12 cellular contexts compared by ENCODE assay signal in the genomic region with DNA sequence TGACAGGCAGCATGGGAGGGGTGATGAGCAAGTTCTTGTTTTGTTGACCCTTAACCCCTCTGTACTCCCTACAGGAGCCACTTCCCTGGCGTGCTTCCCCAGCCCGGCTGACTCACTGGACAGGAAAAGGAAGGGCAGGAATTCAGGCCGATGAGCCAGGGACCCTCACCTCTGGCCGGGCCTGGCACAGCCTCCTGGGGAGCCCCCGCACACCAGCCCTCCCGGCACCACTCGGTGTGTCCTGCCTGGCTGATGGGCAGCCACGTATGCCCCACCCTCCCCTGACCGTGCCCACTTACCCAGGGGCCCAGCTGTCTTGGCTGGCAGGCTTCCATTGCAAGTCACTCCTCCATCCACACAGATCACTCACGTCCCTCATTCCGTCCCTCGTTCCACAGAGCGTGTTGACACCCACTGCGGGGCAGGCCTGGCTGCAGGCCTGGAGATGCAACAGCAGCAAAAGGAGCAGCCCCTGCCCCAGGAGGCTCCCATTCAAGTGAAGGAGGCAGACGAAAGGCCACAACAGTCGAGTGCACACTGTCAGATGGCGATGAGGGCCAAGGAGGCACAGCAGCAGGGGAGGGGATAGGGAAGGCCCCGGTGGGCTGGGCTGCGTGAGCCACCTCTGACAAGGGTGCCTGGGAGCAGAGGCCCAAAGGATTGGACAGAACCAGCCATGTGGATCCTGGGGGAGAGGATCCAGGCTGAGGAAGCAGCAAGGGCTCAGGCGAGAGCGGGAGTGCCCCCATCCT. TPM values are rescaled to one million over a fixed set of nuclear protein-coding genes. Genes with fewer than 3 reads are reported as not detected.
A peak's percentile ranks its signal among the peaks of the same experiment; 100 is the strongest.
DNase-seq lines count a peak whose midpoint lies in the region; ATAC-seq, FAIRE-seq and TF ChIP-seq lines count a peak whose summit lies in the region.
"Had no signal": no experiment of that assay in that cellular context is flagged by ENCODE, and none has a peak within 500 bp of the region (broad histone marks: within the 10 kb centered on the region; RNA-seq: fewer than 3 reads in every experiment).

No MANE protein-coding gene starts in this region.

- intact Hi-C loops in CD4-positive, alpha-beta T cell (cut with DNase I, micrococcal nuclease), result no loop called here

- H3K4me1 Mint-ChIP-seq in astrocyte (ENCODE audit: low read depth, unreplicated experiment), result peaks cover 31% of the 10 kb centered on the region
- no peaks in the 10 kb centered on the region for H3K4me1 Mint-ChIP-seq in CD4-positive, alpha-beta T cell (ENCODE audit: low read depth)

- H3K9me3 ChIP-seq in astrocyte (ENCODE audit: insufficient read depth, low read depth, low read length), result no peaks in the 10 kb centered on the region
- H3K9me3 ChIP-seq in skeletal muscle tissue (ENCODE audit: control insufficient read depth in 3 of 3, low read length in 3 of 3), result no peaks in the 10 kb centered on the region
- no peaks in the 10 kb centered on the region for H3K9me3 ChIP-seq in CD4-positive, alpha-beta T cell (ENCODE audit: control insufficient read depth, low read length)

- TF ChIP-seq POLR2A in H54 (IDR thresholded peaks at IDR 0.05; ENCODE audit: low read depth, low read length), result no peak; the same call in 1 of the 2 replicates

- DNase-seq in H54 (ENCODE audit: insufficient read length, low spot score) (peak; percentile 77), astrocyte (ENCODE audit: low read depth) (peak; percentile 61), hepatic stellate cell (ENCODE audit: low spot score) (peak; percentile 77), NCI-H128 (lab: John Stamatoyannopoulos, UW; ENCODE audit: unreplicated experiment) (no peak), globus pallidus (ENCODE audit: low spot score) (no peak)
- DNase-seq in CD4-positive, alpha-beta T cell, result no peak
- DNase-seq: activated CD4-positive, alpha-beta T cell treated with anti-CD3 and anti-CD28 coated beads for 1 hour; effector memory CD8-positive, alpha-beta T cell; GF-D8; NCI-H1436 had no signal

- no peak overlapping the region for H3K4me3 ChIP-seq in astrocyte (ENCODE audit: insufficient read depth, low read depth, low read length)
- no peak overlapping the region for H3K4me3 ChIP-seq in skeletal muscle tissue (ENCODE audit: low read length in 3 of 3)

- H2AFZ ChIP-seq in astrocyte (ENCODE audit: low read depth, low read length), result peak overlapping the region; percentile 72

- no peaks in the 10 kb centered on the region for H3K36me3 Mint-ChIP-seq in astrocyte (ENCODE audit: low read depth, unreplicated experiment)
- H3K36me3 Mint-ChIP-seq in CD4-positive, alpha-beta T cell (ENCODE audit: low read depth), result no peaks in the 10 kb centered on the region

- H3K27me3 ChIP-seq in astrocyte (ENCODE audit: insufficient read depth, low read length), result no peaks in the 10 kb centered on the region
- peaks cover 0 to 4% (median 0%) of the 10 kb centered on the region in 3 donors for H3K27me3 ChIP-seq in skeletal muscle tissue (ENCODE audit: control insufficient read depth in 3 of 3, insufficient read depth in 3 of 3, low read length in 3 of 3)
- peaks cover 4% of the 10 kb centered on the region for H3K27me3 ChIP-seq in CD4-positive, alpha-beta T cell (ENCODE audit: control insufficient read depth, insufficient read depth, low read length)

- FAIRE-seq in H54 (lab: Jason Lieb, UNC) (peak; percentile 68), astrocyte (lab: Jason Lieb, UNC) (no peak)

- H3K27ac ChIP-seq in astrocyte (ENCODE audit: low read depth, low read length) (peak overlapping the region; percentile 52), skeletal muscle tissue (ENCODE audit: low read depth, low read length) (peak overlapping the region; percentile 56)
- no peak overlapping the region for H3K27ac ChIP-seq in CD4-positive, alpha-beta T cell (ENCODE audit: low read depth, low read length)

- peaks cover 9% of the 10 kb centered on the region for H3K9me3 Mint-ChIP-seq in astrocyte (ENCODE audit: unreplicated experiment)
- H3K9me3 Mint-ChIP-seq in CD4-positive, alpha-beta T cell, result no peaks in the 10 kb centered on the region
- H3K9me3 Mint-ChIP-seq: effector memory CD8-positive, alpha-beta T cell had no signal

- peak overlapping the region; percentile 88 for H3K27ac Mint-ChIP-seq in astrocyte (ENCODE audit: unreplicated experiment)
- H3K27ac Mint-ChIP-seq in CD4-positive, alpha-beta T cell, result no peak overlapping the region
- H3K27ac Mint-ChIP-seq: effector memory CD8-positive, alpha-beta T cell had no signal

- no peaks in the 10 kb centered on the region for H3K27me3 Mint-ChIP-seq in astrocyte (ENCODE audit: low read depth, unreplicated experiment)
- H3K27me3 Mint-ChIP-seq in CD4-positive, alpha-beta T cell, result no peaks in the 10 kb centered on the region

- no peaks in the 10 kb centered on the region for H4K20me1 ChIP-seq in astrocyte (ENCODE audit: insufficient read depth, low read length)

- no peaks in the 10 kb centered on the region for H3K79me2 ChIP-seq in astrocyte (ENCODE audit: insufficient read depth, low read length)

- H3K4me3 Mint-ChIP-seq in astrocyte (ENCODE audit: unreplicated experiment), result no peak overlapping the region
- no peak overlapping the region for H3K4me3 Mint-ChIP-seq in CD4-positive, alpha-beta T cell
- H3K4me3 Mint-ChIP-seq: effector memory CD8-positive, alpha-beta T cell had no signal

- peak overlapping the region; percentile 45 for H3K4me2 ChIP-seq in astrocyte (ENCODE audit: low read length)

- POLR2A ChIA-PET in CD4-positive, alpha-beta T cell (lab: Charles Lee), result no interaction called here

- ATAC-seq in CD4-positive, alpha-beta T cell (ENCODE audit: poor library complexity), result no peak
- no peak for ATAC-seq in GM21529 (IDR thresholded peaks at IDR 0.05; ENCODE audit: unreplicated experiment)
- ATAC-seq: effector memory CD8-positive, alpha-beta T cell had no signal

- CTCF ChIA-PET in CD4-positive, alpha-beta T cell (lab: Charles Lee), result no interaction called here

- H3K36me3 ChIP-seq in astrocyte (ENCODE audit: insufficient read depth, low read length), result no peaks in the 10 kb centered on the region
- H3K36me3 ChIP-seq in skeletal muscle tissue (ENCODE audit: control insufficient read depth in 3 of 3, insufficient read depth in 3 of 3, low read length in 3 of 3), result no peaks in the 10 kb centered on the region

- H3K4me1 ChIP-seq in astrocyte (ENCODE audit: insufficient read depth, low read length), result peaks cover 40% of the 10 kb centered on the region
- H3K4me1 ChIP-seq in skeletal muscle tissue (ENCODE audit: control insufficient read depth in 3 of 3, insufficient read depth in 3 of 3, low read length in 3 of 3), result peaks cover 33 to 48% (median 39%) of the 10 kb centered on the region in 3 donors

- H3K9ac ChIP-seq in astrocyte (ENCODE audit: low read length) (peak overlapping the region; percentile 35), skeletal muscle tissue (ENCODE audit: low read depth in 1 of 3, low read length in 3 of 3) (peak overlapping the region in 2 of 3 donors; percentile 33 to 50)

- TF ChIP-seq CTCF in astrocyte (IDR thresholded peaks at IDR 0.05; ENCODE audit: insufficient read depth, low read depth, low read length), result no peak
- TF ChIP-seq CTCF in CD4-positive, alpha-beta T cell (IDR thresholded peaks at IDR 0.05), result no peak

RNA-seq across cellular contexts. Expression of a gene that starts 19.7 kb away (rescaled TPM):
- total RNA-seq in astrocyte (46.0 and 52.2 TPM in 2 replicates), skeletal muscle tissue (62.6 TPM)
- total RNA-seq in CD4-positive, alpha-beta T cell, result under 1 TPM; 0.36 to 0.66 TPM

RNA-seq across cellular contexts. Expression of a gene that starts 56.0 kb away (rescaled TPM):
- 0.23 and 0.82 TPM in 2 replicates for total RNA-seq in astrocyte
- total RNA-seq in skeletal muscle tissue, result 58.5 TPM
- under 1 TPM in 1 of 2 experiments, not detected in 1; 0.20 TPM for total RNA-seq in CD4-positive, alpha-beta T cell

Comparison
In these comparisons a context has a peak if more than half of its experiments do, and no peak if none do; other contexts are left out.
1. DNase-seq: peak in H54 (single experiment), astrocyte (single experiment) and hepatic stellate cell (single experiment); none in CD4-positive, alpha-beta T cell (0 of 10), NCI-H128 (single experiment) and globus pallidus (single experiment).
2. RNA of a gene that starts 19.7 kb away (total RNA-seq): 62.6 TPM in skeletal muscle tissue (single experiment) and 46.0 to 52.2 TPM in astrocyte; 0.36 to 0.66 TPM in CD4-positive, alpha-beta T cell; every median in the first group is over 10 times any median in the second.
3. RNA of a gene that starts 56.0 kb away (total RNA-seq): 58.5 TPM in skeletal muscle tissue (single experiment); 0.23 to 0.82 TPM in astrocyte and 0.20 TPM in CD4-positive, alpha-beta T cell; every median in the first group is over 10 times any median in the second.